Comparison of ENCODE assay signal across 8 cellular contexts in genomic region chr9:131502781-131503625, GRCh38. TPM values are rescaled to one million over a fixed set of nuclear protein-coding genes. Genes with fewer than 3 reads are reported as not detected.
DNase-seq lines count a peak whose midpoint lies in the region; ATAC-seq and TF ChIP-seq lines count a peak whose summit lies in the region.

POMT1 (plus strand) TSS chr9:131502918; CDS start chr9:131504219, 1,301 bp downstream.

- H3K27ac ChIP-seq in caudate nucleus (ENCODE audit: low read depth, low read length) (peak within 1 kb of the TSS; percentile 49), spleen (peak within 1 kb of the TSS; percentile 9 to 89 (median 80))

- H3K36me3 ChIP-seq in spleen = peaks cover 0 to 41% (median 20%) of the 10 kb centered on the region in 6 donors

- peak; percentile 85 for ATAC-seq in HG03097 (IDR thresholded peaks at IDR 0.05; ENCODE audit: low FRiP score, unreplicated experiment)

- 0 to 1% (median 1%) methylated on average over 69 to 83 of the region's 83 CpGs for WGBS in spleen, 5 donors

- H3K4me1 ChIP-seq in spleen = peaks cover 19 to 60% (median 33%) of the 10 kb centered on the region in 6 donors

- no peak for TF ChIP-seq POLR2A in spleen (IDR thresholded peaks at IDR 0.05)

- peak within 1 kb of the TSS; percentile 85 to 99 (median 96) for H3K4me3 ChIP-seq in spleen

- no peaks in the 10 kb centered on the region for H3K27me3 ChIP-seq in spleen (replicated peaks in 1 of 7)

- intact Hi-C loops in spleen (cut with DNase I; ENCODE audit: low total_unique reads) = no loop called here

- DNase-seq in SKM-1 treated with dmso at 0.1 percent for 144 hours (lab: John Stamatoyannopoulos, UW; ENCODE audit: unreplicated experiment) (peak; percentile 52), SKM-1 (lab: John Stamatoyannopoulos, UW; ENCODE audit: unreplicated experiment) (no peak), NCI-H2171 treated with DMSO at 0.1 percent for 48 hours (lab: John Stamatoyannopoulos, UW) (peak; percentile 99), caudate nucleus (lab: John Stamatoyannopoulos, UW) (peak in 60 of 61 donors; percentile 17 to 91 (median 80)), inferior parietal cortex (ENCODE audit: extremely low spot score) (peak; percentile 93), spleen (peak; percentile 96)
- DNase-seq in activated CD4-positive, CD25-positive, alpha-beta regulatory T cell (lab: John Stamatoyannopoulos, UW) = peak; percentile 65 to 82 (median 76)

- no peak for TF ChIP-seq CTCF in spleen (IDR thresholded peaks at IDR 0.05 in 8 of 11, conservative IDR thresholded peaks at IDR 0.05 in 3 of 11)

- H3K9me3 ChIP-seq in spleen = no peaks in the 10 kb centered on the region

RNA-seq across cellular contexts. Expression of gene POMT1, which starts in this region (rescaled TPM):
- 10 to 100 TPM; 24.5 to 45.8 (median 30.0) TPM for total RNA-seq in spleen
- polyA plus RNA-seq in spleen = 10 to 100 TPM; 20.4 to 66.5 (median 47.5) TPM
